8 cellular contexts compared by ENCODE assay signal in the genomic region with DNA sequence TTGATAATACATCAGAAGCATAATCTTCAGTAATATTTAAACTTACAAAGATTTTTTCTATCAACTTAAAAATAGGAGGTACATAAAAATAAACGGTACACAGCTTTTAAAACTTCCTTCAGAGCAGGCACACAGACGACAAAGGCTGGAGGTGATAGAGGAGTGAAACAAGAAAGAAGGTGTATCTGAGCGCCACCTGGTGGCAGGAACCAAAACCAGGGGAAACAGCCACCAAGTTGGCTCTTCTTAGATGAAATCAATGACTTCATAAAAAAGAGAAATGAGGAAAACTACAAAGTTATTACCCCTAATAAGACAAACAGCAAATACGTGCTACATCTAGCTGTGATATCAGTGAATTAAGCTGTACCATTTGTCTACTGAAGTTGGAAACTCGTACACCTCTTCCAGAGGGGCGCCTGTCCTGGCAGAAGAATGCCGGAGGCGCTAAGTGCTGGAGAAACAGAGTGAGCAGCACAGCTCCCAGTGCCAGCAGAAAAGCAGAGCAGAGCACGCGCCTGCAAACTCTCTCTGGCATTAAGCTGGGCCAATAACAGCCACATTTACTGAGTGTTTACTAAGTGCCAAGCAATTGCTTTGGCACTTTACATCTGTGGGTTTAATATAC.
DNase-seq lines count a peak whose midpoint lies in the region; ATAC-seq and TF ChIP-seq lines count a peak whose summit lies in the region.

No MANE protein-coding gene starts in this region.

- H3K14ac ChIP-seq in mesenchymal stem cell (ENCODE audit: low read length in 2 of 2), result no peak overlapping the region

- H2BK120ac ChIP-seq in mesenchymal stem cell (ENCODE audit: low read depth, low read length), result no peak overlapping the region

- H3K9ac ChIP-seq in mesenchymal stem cell (ENCODE audit: low read length), result no peak overlapping the region

- 62% methylated on average over 8 of the region's 10 CpGs for WGBS in mesenchymal stem cell

- H3K27me3 ChIP-seq in AG04450 (ENCODE audit: control insufficient read depth, insufficient read depth, low read length) (no peaks in the 10 kb centered on the region), HAP-1 (ENCODE audit: low read depth) (no peaks in the 10 kb centered on the region), dorsolateral prefrontal cortex (no peaks in the 10 kb centered on the region), mesenchymal stem cell (ENCODE audit: control insufficient read depth in 1 of 2, insufficient read depth in 1 of 2, low read length in 2 of 2) (no peaks in the 10 kb centered on the region)

- H3K4me3 ChIP-seq in AG04450 (ENCODE audit: low read depth, low read length), result no peak overlapping the region
- no peak overlapping the region for H3K4me3 ChIP-seq in HAP-1
- H3K4me3 ChIP-seq in dorsolateral prefrontal cortex, result no peak overlapping the region
- H3K4me3 ChIP-seq in mesenchymal stem cell (ENCODE audit: insufficient read depth in 1 of 2, low read depth in 1 of 2, low read length in 2 of 2), result no peak overlapping the region

- no peak overlapping the region for H3K4ac ChIP-seq in mesenchymal stem cell (ENCODE audit: low read depth in 1 of 2, low read length in 2 of 2)

- H3K4me1 ChIP-seq in HAP-1 (no peaks in the 10 kb centered on the region), mesenchymal stem cell (ENCODE audit: control insufficient read depth, insufficient read depth, low read depth, low read length) (peaks cover 1% of the 10 kb centered on the region)

- H3K27ac ChIP-seq in AG04450 (ENCODE audit: low read depth, low read length) (no peak overlapping the region), dorsolateral prefrontal cortex (peak overlapping the region in 24 of 59 donors; percentile 0 to 70 (median 20)), mesenchymal stem cell (ENCODE audit: low read length, poor library complexity, severe bottlenecking) (peak overlapping the region; percentile 50)

- DNase-seq in AG04450 (ENCODE audit: low read depth, low spot score) (peak; percentile 32), HAP-1 (ENCODE audit: low spot score in 2 of 2) (peak; percentile 70 to 82), NCI-H69 (lab: John Stamatoyannopoulos, UW) (peak; percentile 77), dorsolateral prefrontal cortex (peak; percentile 61 to 83 (median 74)), mesenchymal stem cell (peak; percentile 75)
- peak; percentile 72 to 78 for DNase-seq in activated CD4-positive, alpha-beta T cell treated with anti-CD3 and anti-CD28 coated beads, Interleukin-2, amount 50 U/mL, for 48 hours
- peak; percentile 44 to 47 for DNase-seq in stimulated activated CD8-positive, alpha-beta memory T cell treated with anti-CD3 and anti-CD28 coated beads, Interleukin-4, amount 100 ng/mL, for 1 hour (ENCODE audit: low read depth in 2 of 2, low spot score in 1 of 2)

- in situ Hi-C loops in HAP-1 (cut with MboI; ENCODE audit: low sequenced_read_pairs), result no loop called here

- POLR2A ChIA-PET in AG04450 (lab: Yijun Ruan, JAX), result no interaction called here

- TF ChIP-seq CTCF in AG04450 (IDR thresholded peaks at IDR 0.05; ENCODE audit: low read depth, low read length) (peak; percentile 92), dorsolateral prefrontal cortex (IDR thresholded peaks at IDR 0.05 in 54 of 56, conservative IDR thresholded peaks at IDR 0.05 in 2 of 56; ENCODE audit: low read depth in 1 of 56, partially characterized antibody in 56 of 56) (peak; percentile 81 to 98 (median 92))

- H3K18ac ChIP-seq in mesenchymal stem cell (ENCODE audit: low read depth in 1 of 2, low read length in 2 of 2), result no peak overlapping the region

- H2BK15ac ChIP-seq in mesenchymal stem cell (ENCODE audit: low read depth, poor library complexity, severe bottlenecking), result no peak overlapping the region

- H2BK5ac ChIP-seq in mesenchymal stem cell (ENCODE audit: low read depth, low read length, poor library complexity, severe bottlenecking), result no peak overlapping the region

- H3K36me3 ChIP-seq in HAP-1 (replicated peaks) (peaks cover 60% of the 10 kb centered on the region), mesenchymal stem cell (ENCODE audit: control insufficient read depth in 1 of 2, insufficient read depth in 2 of 2, low read depth in 1 of 2, low read length in 2 of 2) (peaks cover 45 to 91% of the 10 kb centered on the region in 2 experiments)

- no peak overlapping the region for H3K4me2 ChIP-seq in mesenchymal stem cell (ENCODE audit: low read length, poor library complexity, severe bottlenecking)

- no peak for ATAC-seq in HG03025 (IDR thresholded peaks at IDR 0.05; ENCODE audit: low FRiP score, unreplicated experiment)

- H4K91ac ChIP-seq in mesenchymal stem cell (ENCODE audit: low read length), result no peak overlapping the region

- peaks cover 29% of the 10 kb centered on the region for H3K79me1 ChIP-seq in mesenchymal stem cell (replicated peaks; ENCODE audit: low read length, poor library complexity, severe bottlenecking)

- H3K9me3 ChIP-seq in AG04450 (ENCODE audit: control insufficient read depth, insufficient read depth, low read length), result no peaks in the 10 kb centered on the region
- no peaks in the 10 kb centered on the region for H3K9me3 ChIP-seq in HAP-1
- no peaks in the 10 kb centered on the region for H3K9me3 ChIP-seq in mesenchymal stem cell (ENCODE audit: control insufficient read depth, low read length)

- intact Hi-C loops in dorsolateral prefrontal cortex (cut with DNase I), result loop anchor here in 1 of 2 donors (5.0 to 10.0 kb wide), 2 partner anchors 507 to 684 kb away; no protein-coding TSS in a partner anchor

- no peak overlapping the region for H2AK5ac ChIP-seq in mesenchymal stem cell (ENCODE audit: low read length, severe bottlenecking)

- no peak overlapping the region for H2BK12ac ChIP-seq in mesenchymal stem cell (ENCODE audit: low read length in 2 of 2)

- no peak overlapping the region for H3K23ac ChIP-seq in mesenchymal stem cell (ENCODE audit: low read length in 2 of 2)

- no peak overlapping the region for H2AFZ ChIP-seq in mesenchymal stem cell (ENCODE audit: low read depth, low read length)

- CTCF ChIA-PET in AG04450 (lab: Charles Lee), result interaction anchor here (0.5 to 3.4 kb wide), 37 partner anchors 9 to 663 kb away, joined by 3 to 70 read pairs (median 5); no protein-coding TSS in a partner anchor

- H4K8ac ChIP-seq in mesenchymal stem cell (ENCODE audit: low read length), result no peak overlapping the region
